Comparison of ENCODE assay signal across 8 cellular contexts in the genomic region with DNA sequence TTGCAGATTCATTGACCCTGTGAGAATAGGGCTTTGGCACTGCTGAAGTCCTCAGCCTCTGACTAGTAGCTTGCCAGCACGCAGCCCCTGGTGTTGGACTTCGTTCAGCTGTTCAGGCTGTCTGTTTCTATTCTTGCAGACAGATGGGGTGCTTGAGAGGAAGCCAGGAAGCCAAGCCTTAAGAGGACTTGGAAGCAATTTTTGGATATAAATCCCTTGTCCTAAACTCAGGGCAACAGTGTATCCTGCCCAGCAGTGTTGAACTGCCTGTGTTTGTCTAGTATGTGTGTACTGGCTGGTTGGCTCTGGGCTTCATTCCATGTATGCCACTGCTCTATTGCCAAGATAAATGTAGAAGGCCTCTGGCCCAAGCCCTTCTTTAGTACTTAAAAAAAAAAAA.
DNase-seq lines count a peak whose midpoint lies in the region; FAIRE-seq and TF ChIP-seq lines count a peak whose summit lies in the region.

No MANE protein-coding gene starts in this region.

- no peaks in the 10 kb centered on the region for H3K9me3 ChIP-seq in transverse colon

- no peaks in the 10 kb centered on the region for H3K27me3 ChIP-seq in transverse colon

- peak; percentile 53 for TF ChIP-seq CTCF in astrocyte of the cerebellum (IDR thresholded peaks at IDR 0.05; ENCODE audit: low read depth, low read length, missing control alignments)
- TF ChIP-seq CTCF in transverse colon (IDR thresholded peaks at IDR 0.05), result peak; percentile 12 to 40 (median 25)

- no peak for TF ChIP-seq EP300 in transverse colon (IDR thresholded peaks at IDR 0.05; ENCODE audit: low read depth)

- peaks cover 3 to 31% (median 6%) of the 10 kb centered on the region in 4 donors for H3K4me1 ChIP-seq in transverse colon

- in situ Hi-C loops in astrocyte of the cerebellum (cut with HindIII; ENCODE audit: low sequenced_read_pairs), result no loop called here
- in situ Hi-C loops in transverse colon (cut with MboI; ENCODE audit: low pct_ligation_motif_present in 1 of 4, low pct_unique_long_range_greater_than_20kb in 1 of 4, low sequenced_read_pairs in 3 of 4), result no loop called here

- intact Hi-C loops in transverse colon (cut with DNase I; ENCODE audit: low total_unique reads), result no loop called here

- no peak for FAIRE-seq in GM12892 (lab: Jason Lieb, UNC)

- H3K4me3 ChIP-seq in astrocyte of the cerebellum (ENCODE audit: low read depth, low read length) (no peak overlapping the region), transverse colon (no peak overlapping the region)

- peak overlapping the region in 1 of 4 donors; percentile 33 for H3K27ac ChIP-seq in transverse colon

- peak; percentile 1 for DNase-seq in NCI-H146 (lab: John Stamatoyannopoulos, UW)
- no peak for DNase-seq in NCI-H146 treated with DMSO at 0.1 percent for 48 hours (lab: John Stamatoyannopoulos, UW; ENCODE audit: unreplicated experiment)
- peak; percentile 71 for DNase-seq in astrocyte of the cerebellum (ENCODE audit: low read depth)
- DNase-seq in iPS-NIHi7 (ENCODE audit: extremely low spot score), result peak; percentile 28
- peak; percentile 48 for DNase-seq in transverse colon
- DNase-seq in GM12892 (ENCODE audit: insufficient read length), result no peak
- DNase-seq in COLO829 (ENCODE audit: low spot score), result no peak
- DNase-seq in NCI-H345 treated with DMSO at 0.1 percent for 48 hours (lab: John Stamatoyannopoulos, UW; ENCODE audit: unreplicated experiment), result no peak

- H3K36me3 ChIP-seq in transverse colon, result no peaks in the 10 kb centered on the region

- 13 to 21% methylated on average over 2 of the region's 2 CpGs for WGBS in transverse colon (ENCODE audit: low coverage in 1 of 2), 2 donors

- TF ChIP-seq POLR2A in transverse colon (IDR thresholded peaks at IDR 0.05) (no peak), GM12892 (IDR thresholded peaks at IDR 0.05; ENCODE audit: low read depth, low read length) (no peak)

Comparison
In these comparisons a context has a peak if more than half of its experiments do, and no peak if none do; other contexts are left out.
1. DNase-seq: peak in NCI-H146 (single experiment), astrocyte of the cerebellum (single experiment), iPS-NIHi7 (single experiment) and transverse colon (single experiment); none in NCI-H146 treated with DMSO at 0.1 percent for 48 hours (single experiment), GM12892 (single experiment), COLO829 (single experiment) and NCI-H345 treated with DMSO at 0.1 percent for 48 hours (single experiment).